ENCODE assay signal across 9 cellular contexts in genomic region chr10:85408388-85408787, GRCh38.
"Had no signal": no experiment of that assay in that cellular context is flagged by ENCODE, and none has a peak within 500 bp of the region (broad histone marks: within the 10 kb centered on the region; RNA-seq: fewer than 3 reads in every experiment).

No MANE protein-coding gene starts in this region.

- H3K4me1 Mint-ChIP-seq: GM23338 had no signal

- H3K4me3 ChIP-seq: GM23248, GM23338, HAP-1 had no signal

- H3K4me3 Mint-ChIP-seq: GM23338, H9, HFFc6 had no signal

- H3K4me1 ChIP-seq: HAP-1 had no signal

- H3K27ac Mint-ChIP-seq: GM23338, H9, HFFc6 had no signal

- ATAC-seq: GM23338, HCT116 had no signal

- H3K9me3 ChIP-seq: HAP-1 had no signal

- H3K27ac ChIP-seq: GM23248 had no signal

- DNase-seq: GM23248, GOT3, H7, H9, HCEC 1CT, HFFc6 had no signal

- H3K36me3 ChIP-seq: HAP-1 had no signal
